8 cellular contexts compared by ENCODE assay signal in genomic region chrX:136711147-136711546, GRCh38.
DNase-seq lines count a peak whose midpoint lies in the region; ATAC-seq and TF ChIP-seq lines count a peak whose summit lies in the region.

No MANE protein-coding gene starts in this region.

- TF ChIP-seq CTCF in WERI-Rb-1 (IDR thresholded peaks at IDR 0.05; ENCODE audit: low read depth, low read length): peak; percentile 43
- peak; percentile 41 for TF ChIP-seq CTCF in foreskin fibroblast (IDR thresholded peaks at IDR 0.05; ENCODE audit: low read depth, low read length)
- TF ChIP-seq CTCF in retinal pigment epithelial cell (conservative IDR thresholded peaks at IDR 0.05; ENCODE audit: low read depth, low read length): peak; percentile 55

- no peaks in the 10 kb centered on the region for H3K36me3 ChIP-seq in WERI-Rb-1

- ATAC-seq in HG03095 (IDR thresholded peaks at IDR 0.05; ENCODE audit: unreplicated experiment): no peak

- DNase-seq in DMS 273 (lab: John Stamatoyannopoulos, UW; ENCODE audit: unreplicated experiment): peak; percentile 57
- no peak for DNase-seq in DMS 273 treated with DMSO at 0.1 percent for 48 hours (lab: John Stamatoyannopoulos, UW)
- DNase-seq in HK-2 (ENCODE audit: unreplicated experiment): peak; percentile 33
- DNase-seq in WERI-Rb-1: peak; percentile 20
- peak in 1 of 2 donors; percentile 69 for DNase-seq in foreskin fibroblast
- no peak for DNase-seq in retinal pigment epithelial cell (ENCODE audit: low read depth)
- DNase-seq in COLO829 (ENCODE audit: low spot score): no peak

- peaks cover 22% of the 10 kb centered on the region for H3K27me3 ChIP-seq in WERI-Rb-1 (ENCODE audit: insufficient read depth, low read depth, severe bottlenecking)

- no peak overlapping the region for H3K27ac ChIP-seq in WERI-Rb-1

- H3K4me3 ChIP-seq in WERI-Rb-1 (ENCODE audit: low read depth, low read length) (no peak overlapping the region), foreskin fibroblast (ENCODE audit: low read depth in 1 of 2, low read length in 2 of 2) (no peak overlapping the region), retinal pigment epithelial cell (ENCODE audit: low read length) (no peak overlapping the region)

- H3K9me3 ChIP-seq in WERI-Rb-1 (ENCODE audit: severe bottlenecking): no peaks in the 10 kb centered on the region

Comparison
In these comparisons a context has a peak if more than half of its experiments do, and no peak if none do; other contexts are left out.
1. DNase-seq: peak in DMS 273 (single experiment), HK-2 (single experiment) and WERI-Rb-1 (single experiment); none in DMS 273 treated with DMSO at 0.1 percent for 48 hours (single experiment), retinal pigment epithelial cell (single experiment) and COLO829 (single experiment).
2. Peak in every context shown above with its lines, with median percentiles within 50 percentile points of each other: CTCF ChIP-seq.